28 cellular contexts compared by ENCODE assay signal in the genomic region with DNA sequence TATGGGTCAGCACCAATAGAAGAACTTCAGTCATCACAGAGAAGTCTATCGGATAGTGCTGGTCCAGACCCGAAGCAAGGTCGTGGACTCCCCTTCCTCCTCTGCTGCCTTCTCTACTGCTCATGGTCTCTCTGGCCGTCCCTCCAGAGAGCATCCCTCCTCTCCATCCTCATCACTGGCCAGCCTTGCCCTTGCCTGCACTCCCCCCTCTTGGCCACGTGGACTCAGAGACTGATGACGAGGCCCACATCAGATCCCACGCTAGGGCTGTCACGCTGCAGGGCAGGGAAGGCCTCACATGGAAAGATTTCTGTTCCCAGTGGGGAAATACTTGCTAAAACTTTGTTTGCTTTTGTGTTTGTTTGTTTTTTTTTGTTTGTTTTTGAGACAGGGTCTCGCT. TPM values are rescaled to one million over a fixed set of nuclear protein-coding genes. Genes with fewer than 3 reads are reported as not detected.
"Had no signal": no experiment of that assay in that cellular context is flagged by ENCODE, and none has a peak within 500 bp of the region (broad histone marks: within the 10 kb centered on the region; RNA-seq: fewer than 3 reads in every experiment).

No MANE protein-coding gene starts in this region.

- H3K27me3 ChIP-seq: breast epithelium, colonic mucosa, dorsolateral prefrontal cortex, testis, uterus had no signal

- DNase-seq: activated B cell treated with CpG ODN at 0.5 μM for 24 hours; activated CD8-positive, alpha-beta memory T cell treated with anti-CD3 and anti-CD28 coated beads, Interleukin-2, amount 10 ng/mL, durations not matched to agents 7 days and 5 days; activated CD8-positive, alpha-beta T cell treated with anti-CD3 and anti-CD28 coated beads, Interleukin-2, amount 10 ng/mL, durations not matched to agents 7 days and 5 days; activated T-cell treated with anti-CD3 and anti-CD28 coated beads, Interleukin-2, amount 50 U/mL, for 48 hours; colonic mucosa; effector memory CD4-positive, alpha-beta T cell; erythroblast; head of caudate nucleus; hypothalamus; lower lobe of right lung; occipital lobe; right cardiac atrium; stimulated activated CD4-positive, alpha-beta T cell treated with anti-CD3 and anti-CD28 coated beads, Interleukin-4, amount 100 ng/mL, for 1 hour; stimulated activated naive CD8-positive, alpha-beta T cell treated with anti-CD3 and anti-CD28 coated beads, Interleukin-15, Interleukin-2, amounts not matched to agents 100 U/mL and 50 U/mL, for 24 hours; T-helper 1 cell; testis; uterus had no signal

- H3K9me3 Mint-ChIP-seq: activated B cell treated with CpG ODN at 0.5 μM for 24 hours; activated naive CD4-positive, alpha-beta T cell treated with anti-CD3 and anti-CD28 coated beads, Interleukin-2, amount 50 U/mL, for 72 hours; activated T-helper 2 cell treated with anti-CD3 and anti-CD28 coated beads, Interferon-gamma antibody, Interleukin-2, Interleukin-4, amounts not matched to agents 10 μg/mL and 5 μg/mL and 100 μg/mL, durations not matched to agents 14 hours and 24 hours and 36 hours; nephron; T-helper 2 cell treated with Interferon-gamma antibody and Interleukin-4, amounts not matched to agents 5 μg/mL and 100 μg/mL, for 36 hours; type B pancreatic cell had no signal

- H3K36me3 Mint-ChIP-seq: activated CD8-positive, alpha-beta memory T cell treated with anti-CD3 and anti-CD28 coated beads, Interleukin-2, amount 10 ng/mL, durations not matched to agents 7 days and 5 days; activated naive CD4-positive, alpha-beta T cell treated with anti-CD3 and anti-CD28 coated beads, Interleukin-2, amount 50 U/mL, for 72 hours had no signal

- H3K27ac ChIP-seq: breast epithelium, colonic mucosa, dorsolateral prefrontal cortex, gastroesophageal sphincter, left lung, lower lobe of right lung, testis, uterus had no signal

- H3K27ac Mint-ChIP-seq: activated B cell treated with CpG ODN at 0.5 μM for 24 hours; activated CD8-positive, alpha-beta memory T cell treated with anti-CD3 and anti-CD28 coated beads, Interleukin-2, amount 10 ng/mL, durations not matched to agents 7 days and 5 days; activated CD8-positive, alpha-beta T cell treated with anti-CD3 and anti-CD28 coated beads, Interleukin-2, amount 10 ng/mL, durations not matched to agents 7 days and 5 days; activated naive CD4-positive, alpha-beta T cell treated with anti-CD3 and anti-CD28 coated beads, Interleukin-2, amount 50 U/mL, for 72 hours; activated T-helper 2 cell treated with anti-CD3 and anti-CD28 coated beads, Interferon-gamma antibody, Interleukin-2, Interleukin-4, amounts not matched to agents 10 μg/mL and 5 μg/mL and 100 μg/mL, durations not matched to agents 14 hours and 24 hours and 36 hours; T-helper 2 cell treated with Interferon-gamma antibody and Interleukin-4, amounts not matched to agents 5 μg/mL and 100 μg/mL, for 36 hours; type B pancreatic cell had no signal

- H3K36me3 ChIP-seq: breast epithelium, colonic mucosa, gastroesophageal sphincter, left lung, lower lobe of right lung, uterus had no signal

- H3K27me3 Mint-ChIP-seq: type B pancreatic cell had no signal

- H3K4me1 ChIP-seq: breast epithelium, colonic mucosa, gastroesophageal sphincter, left lung, lower lobe of right lung, uterus had no signal

- H3K9me3 ChIP-seq: breast epithelium, colonic mucosa, gastroesophageal sphincter, left lung, lower lobe of right lung, testis, uterus had no signal

- H3K4me3 ChIP-seq: breast epithelium, colonic mucosa, dorsolateral prefrontal cortex, gastroesophageal sphincter, left lung, lower lobe of right lung, testis, uterus had no signal

- H3K4me3 Mint-ChIP-seq: activated B cell treated with CpG ODN at 0.5 μM for 24 hours; activated CD8-positive, alpha-beta memory T cell treated with anti-CD3 and anti-CD28 coated beads, Interleukin-2, amount 10 ng/mL, durations not matched to agents 7 days and 5 days; activated CD8-positive, alpha-beta T cell treated with anti-CD3 and anti-CD28 coated beads, Interleukin-2, amount 10 ng/mL, durations not matched to agents 7 days and 5 days; nephron; T-helper 2 cell treated with Interferon-gamma antibody and Interleukin-4, amounts not matched to agents 5 μg/mL and 100 μg/mL, for 36 hours; type B pancreatic cell had no signal

RNA-seq across cellular contexts. Expression of a gene that starts 35.3 kb away (rescaled TPM):
- total RNA-seq: activated B cell treated with CpG ODN at 0.5 μM for 24 hours; activated CD8-positive, alpha-beta memory T cell treated with anti-CD3 and anti-CD28 coated beads, Interleukin-2, amount 10 ng/mL, durations not matched to agents 7 days and 5 days; activated CD8-positive, alpha-beta T cell treated with anti-CD3 and anti-CD28 coated beads, Interleukin-2, amount 10 ng/mL, durations not matched to agents 7 days and 5 days; activated naive CD4-positive, alpha-beta T cell treated with anti-CD3 and anti-CD28 coated beads, Interleukin-2, amount 50 U/mL, for 72 hours; activated T-helper 2 cell treated with anti-CD3 and anti-CD28 coated beads, Interferon-gamma antibody, Interleukin-2, Interleukin-4, amounts not matched to agents 10 μg/mL and 5 μg/mL and 100 μg/mL, durations not matched to agents 14 hours and 24 hours and 36 hours; lower lobe of right lung; mesenteric fat pad had no signal

RNA-seq across cellular contexts. Expression of a gene that starts 38.0 kb away (rescaled TPM):
- total RNA-seq: activated B cell treated with CpG ODN at 0.5 μM for 24 hours; activated naive CD4-positive, alpha-beta T cell treated with anti-CD3 and anti-CD28 coated beads, Interleukin-2, amount 50 U/mL, for 72 hours; activated T-helper 2 cell treated with anti-CD3 and anti-CD28 coated beads, Interferon-gamma antibody, Interleukin-2, Interleukin-4, amounts not matched to agents 10 μg/mL and 5 μg/mL and 100 μg/mL, durations not matched to agents 14 hours and 24 hours and 36 hours; breast epithelium; gastroesophageal sphincter; occipital lobe; testis had no signal
- polyA plus RNA-seq: right cardiac atrium had no signal

RNA-seq across cellular contexts. Expression of a gene that starts 46.6 kb away (rescaled TPM):
- total RNA-seq: activated B cell treated with CpG ODN at 0.5 μM for 24 hours; activated CD8-positive, alpha-beta memory T cell treated with anti-CD3 and anti-CD28 coated beads, Interleukin-2, amount 10 ng/mL, durations not matched to agents 7 days and 5 days; activated CD8-positive, alpha-beta T cell treated with anti-CD3 and anti-CD28 coated beads, Interleukin-2, amount 10 ng/mL, durations not matched to agents 7 days and 5 days; activated naive CD4-positive, alpha-beta T cell treated with anti-CD3 and anti-CD28 coated beads, Interleukin-2, amount 50 U/mL, for 72 hours; activated T-helper 2 cell treated with anti-CD3 and anti-CD28 coated beads, Interferon-gamma antibody, Interleukin-2, Interleukin-4, amounts not matched to agents 10 μg/mL and 5 μg/mL and 100 μg/mL, durations not matched to agents 14 hours and 24 hours and 36 hours; breast epithelium; colonic mucosa; gastroesophageal sphincter; left lung; lower lobe of right lung; mesenteric fat pad; mucosa of gallbladder; occipital lobe; testis; uterus had no signal
- polyA plus RNA-seq: right cardiac atrium had no signal
